ENCODE assay signal across 8 cellular contexts in the genomic region with DNA sequence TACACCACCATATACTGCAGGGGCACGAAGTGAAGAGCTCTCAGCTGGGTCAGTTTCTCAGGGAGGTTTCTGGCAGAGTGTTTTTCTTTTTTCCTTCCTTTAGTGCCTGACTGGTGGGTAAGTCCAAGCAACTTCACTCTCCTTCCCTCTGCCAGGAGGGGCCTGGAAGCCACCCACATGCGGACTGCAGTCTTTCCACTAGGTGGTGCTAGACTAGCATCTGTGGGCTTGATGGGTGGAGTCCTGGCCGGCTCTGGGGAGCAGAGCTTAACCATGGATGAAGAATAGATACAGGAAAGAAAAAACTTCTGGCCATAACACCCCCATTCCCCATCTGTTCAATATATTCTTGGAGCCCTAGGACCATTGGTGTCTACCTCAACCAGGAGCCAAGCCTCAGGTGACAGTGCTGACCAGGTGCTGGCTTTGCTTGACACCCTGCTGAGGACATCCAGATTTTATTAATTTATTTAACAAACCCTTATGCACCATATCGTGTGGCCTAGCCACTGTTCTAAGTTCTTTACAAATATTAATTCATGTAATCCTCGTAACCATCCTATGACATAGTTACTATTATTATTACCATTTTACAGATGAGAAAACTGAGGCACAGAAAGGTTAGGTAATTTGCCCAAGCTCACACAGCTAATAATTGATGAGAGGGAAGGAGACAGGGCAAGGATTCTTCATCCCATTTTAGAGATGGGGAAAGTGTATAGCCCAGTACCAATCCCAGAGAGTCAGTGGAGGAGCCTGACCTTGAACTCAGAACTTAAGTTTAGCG.
DNase-seq lines count a peak whose midpoint lies in the region; ATAC-seq, FAIRE-seq and TF ChIP-seq lines count a peak whose summit lies in the region.

No MANE protein-coding gene starts in this region.

- TF ChIP-seq CTCF in HL-60 (IDR thresholded peaks at IDR 0.05; ENCODE audit: insufficient read depth, low read length): peak; percentile 62
- peak; percentile 86 for TF ChIP-seq CTCF in glutamatergic neuron (IDR thresholded peaks at IDR 0.05; ENCODE audit: partially characterized antibody, unreplicated experiment)
- no peak for TF ChIP-seq CTCF in gastrocnemius medialis (IDR thresholded peaks at IDR 0.05 in 4 of 5, conservative IDR thresholded peaks at IDR 0.05 in 1 of 5)

- in situ Hi-C loops in gastrocnemius medialis (cut with MboI; ENCODE audit: low sequenced_read_pairs in 4 of 4): no loop called here

- H3K27ac ChIP-seq in HL-60 (replicated peaks) (no peak overlapping the region), small intestine (ENCODE audit: low read depth in 1 of 2, low read length in 1 of 2) (no peak overlapping the region), gastrocnemius medialis (no peak overlapping the region)

- no peak for ATAC-seq in gastrocnemius medialis
- ATAC-seq in HG03108 (IDR thresholded peaks at IDR 0.05; ENCODE audit: unreplicated experiment): no peak

- peaks cover 7% of the 10 kb centered on the region for H3K27me3 Mint-ChIP-seq in activated T-cell treated with anti-CD3 and anti-CD28 coated beads, Interleukin-2, amount 50 U/mL, for 24 hours
- H3K27me3 Mint-ChIP-seq in glutamatergic neuron (ENCODE audit: unreplicated experiment): no peaks in the 10 kb centered on the region

- H3K36me3 Mint-ChIP-seq in activated T-cell treated with anti-CD3 and anti-CD28 coated beads, Interleukin-2, amount 50 U/mL, for 24 hours (ENCODE audit: low read depth): no peaks in the 10 kb centered on the region
- H3K36me3 Mint-ChIP-seq in glutamatergic neuron (ENCODE audit: unreplicated experiment): no peaks in the 10 kb centered on the region

- H3K4me3 ChIP-seq in HL-60 (replicated peaks; ENCODE audit: insufficient read depth, low read length) (no peak overlapping the region), small intestine (ENCODE audit: low read depth in 1 of 2, low read length in 2 of 2) (no peak overlapping the region), gastrocnemius medialis (no peak overlapping the region)

- DNase-seq in DMS 273 (lab: John Stamatoyannopoulos, UW; ENCODE audit: unreplicated experiment) (peak; percentile 93), HL-60 (ENCODE audit: low read depth in 1 of 2, low spot score in 1 of 2) (peak; percentile 36 to 58), NCI-H748 (lab: John Stamatoyannopoulos, UW; ENCODE audit: unreplicated experiment) (peak; percentile 66), glutamatergic neuron (peak; percentile 83), small intestine (peak; percentile 32), gastrocnemius medialis (no peak)
- peak; percentile 45 for DNase-seq in activated T-cell treated with anti-CD3 and anti-CD28 coated beads, Interleukin-2, amount 50 U/mL, for 24 hours

- TF ChIP-seq POLR2A in gastrocnemius medialis (IDR thresholded peaks at IDR 0.05): no peak

- H3K36me3 ChIP-seq in small intestine (ENCODE audit: control insufficient read depth in 2 of 2, insufficient read depth in 2 of 2, low read length in 2 of 2): no peaks in the 10 kb centered on the region
- no peaks in the 10 kb centered on the region for H3K36me3 ChIP-seq in gastrocnemius medialis

- no peak overlapping the region for H3K27ac Mint-ChIP-seq in activated T-cell treated with anti-CD3 and anti-CD28 coated beads, Interleukin-2, amount 50 U/mL, for 24 hours
- no peak overlapping the region for H3K27ac Mint-ChIP-seq in glutamatergic neuron (ENCODE audit: unreplicated experiment)

- H3K4me1 ChIP-seq in small intestine (ENCODE audit: control insufficient read depth in 2 of 2, insufficient read depth in 1 of 2, low read depth in 1 of 2, low read length in 1 of 2) (no peaks in the 10 kb centered on the region), gastrocnemius medialis (no peaks in the 10 kb centered on the region)

- WGBS in small intestine, 3 donors: 38 to 44% (median 43%) methylated on average over 6 of the region's 6 CpGs

- no peaks in the 10 kb centered on the region for H3K27me3 ChIP-seq in HL-60 (ENCODE audit: insufficient read depth, poor library complexity, severe bottlenecking)
- no peaks in the 10 kb centered on the region for H3K27me3 ChIP-seq in small intestine (ENCODE audit: control insufficient read depth in 2 of 2, insufficient read depth in 2 of 2, low read length in 2 of 2)
- peaks cover 0 to 8% (median 5%) of the 10 kb centered on the region in 3 donors for H3K27me3 ChIP-seq in gastrocnemius medialis

- FAIRE-seq in small intestine (lab: Jason Lieb, UNC): no peak

- no peaks in the 10 kb centered on the region for H3K9me3 Mint-ChIP-seq in activated T-cell treated with anti-CD3 and anti-CD28 coated beads, Interleukin-2, amount 50 U/mL, for 24 hours
- H3K9me3 Mint-ChIP-seq in glutamatergic neuron (ENCODE audit: unreplicated experiment): no peaks in the 10 kb centered on the region

- intact Hi-C loops in gastrocnemius medialis (cut with DNase I; ENCODE audit: low total_unique reads): no loop called here

- peaks cover 22% of the 10 kb centered on the region for H3K4me1 Mint-ChIP-seq in activated T-cell treated with anti-CD3 and anti-CD28 coated beads, Interleukin-2, amount 50 U/mL, for 24 hours (ENCODE audit: low read depth)
- H3K4me1 Mint-ChIP-seq in glutamatergic neuron (ENCODE audit: low read depth, unreplicated experiment): peaks cover 21% of the 10 kb centered on the region

- no peak overlapping the region for H3K4me3 Mint-ChIP-seq in activated T-cell treated with anti-CD3 and anti-CD28 coated beads, Interleukin-2, amount 50 U/mL, for 24 hours
- no peak overlapping the region for H3K4me3 Mint-ChIP-seq in glutamatergic neuron (ENCODE audit: unreplicated experiment)

- H3K9me3 ChIP-seq in small intestine (ENCODE audit: control insufficient read depth, low read depth) (no peaks in the 10 kb centered on the region), gastrocnemius medialis (no peaks in the 10 kb centered on the region)

Comparison
In these comparisons a context has a peak if more than half of its experiments do, and no peak if none do; other contexts are left out.
1. DNase-seq: peak in DMS 273 (single experiment), HL-60 (2 of 2), NCI-H748 (single experiment), activated T-cell treated with anti-CD3 and anti-CD28 coated beads, Interleukin-2, amount 50 U/mL, for 24 hours (single experiment), glutamatergic neuron (single experiment) and small intestine (single experiment); none in gastrocnemius medialis (0 of 2).
2. CTCF ChIP-seq: peak in HL-60 (single experiment) and glutamatergic neuron (single experiment); none in gastrocnemius medialis (0 of 5).